ENCODE assay signal across 8 cellular contexts in the genomic region with DNA sequence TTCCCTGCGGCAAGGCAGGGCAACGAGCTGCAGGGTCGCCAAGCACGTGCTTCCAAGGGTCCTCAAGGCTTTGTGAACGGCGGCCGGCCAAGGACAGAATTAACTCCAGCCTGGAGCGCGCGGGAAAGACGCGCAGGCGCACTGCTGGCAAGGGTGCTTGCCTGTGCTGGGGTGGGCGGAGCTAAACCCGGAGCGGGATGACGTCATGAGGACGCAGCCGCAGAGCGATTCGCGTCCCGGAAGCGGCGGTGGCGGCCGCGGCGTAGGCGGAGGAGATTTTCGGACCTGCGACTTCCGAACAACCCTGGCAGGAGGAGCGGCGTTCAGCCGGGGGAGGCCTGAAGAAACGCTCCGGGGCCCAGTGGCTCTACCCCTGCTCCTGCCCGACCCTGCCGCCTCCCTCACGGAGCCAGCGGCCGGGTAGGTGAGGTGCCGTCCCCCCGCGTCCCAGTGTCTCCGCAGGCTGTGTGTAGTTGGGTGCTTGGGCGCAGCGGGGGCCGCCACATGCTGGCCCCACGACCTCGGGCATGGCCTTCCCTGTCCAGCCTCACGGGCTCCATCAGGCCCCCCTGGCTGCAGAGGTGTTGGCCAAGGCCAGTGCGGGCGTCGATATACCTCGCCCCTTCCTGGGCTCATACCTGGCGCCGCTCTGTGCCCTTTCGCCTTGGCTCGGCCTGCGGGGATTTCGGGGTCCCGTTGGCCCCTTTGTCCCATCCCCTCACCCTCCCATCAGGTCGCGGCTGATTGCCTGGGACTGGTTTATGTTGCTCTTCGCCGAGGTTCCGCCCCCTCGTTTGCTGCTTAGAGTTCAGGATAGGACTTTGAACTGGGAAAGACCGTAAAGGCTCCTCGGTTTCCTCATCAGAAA. TPM values are rescaled to one million over a fixed set of nuclear protein-coding genes. Genes with fewer than 3 reads are reported as not detected.
DNase-seq lines count a peak whose midpoint lies in the region; TF ChIP-seq lines count a peak whose summit lies in the region.

A gene with protein sequence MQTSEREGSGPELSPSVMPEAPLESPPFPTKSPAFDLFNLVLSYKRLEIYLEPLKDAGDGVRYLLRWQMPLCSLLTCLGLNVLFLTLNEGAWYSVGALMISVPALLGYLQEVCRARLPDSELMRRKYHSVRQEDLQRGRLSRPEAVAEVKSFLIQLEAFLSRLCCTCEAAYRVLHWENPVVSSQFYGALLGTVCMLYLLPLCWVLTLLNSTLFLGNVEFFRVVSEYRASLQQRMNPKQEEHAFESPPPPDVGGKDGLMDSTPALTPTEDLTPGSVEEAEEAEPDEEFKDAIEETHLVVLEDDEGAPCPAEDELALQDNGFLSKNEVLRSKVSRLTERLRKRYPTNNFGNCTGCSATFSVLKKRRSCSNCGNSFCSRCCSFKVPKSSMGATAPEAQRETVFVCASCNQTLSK (plus strand): TSS at position 227 of the 868 bp plus-strand sequence. CDS start 1,350 bp downstream, outside the sequence.

- H2AFZ ChIP-seq in MM.1S (ENCODE audit: low read length) (peak within 1 kb of the TSS; percentile 95), neural progenitor cell (replicated peaks) (peak within 1 kb of the TSS; percentile 89)

- peak; percentile 92 for DNase-seq in GDM1 (lab: John Stamatoyannopoulos, UW)
- DNase-seq in HCEC 1CT: peak; percentile 91
- peak; percentile 96 for DNase-seq in MM.1S
- DNase-seq in SJSA1 (ENCODE audit: low read depth in 1 of 2, low spot score in 2 of 2): peak; percentile 89 to 98
- peak; percentile 86 to 92 (median 88) for DNase-seq in activated naive CD4-positive, alpha-beta T cell (lab: John Stamatoyannopoulos, UW)
- peak; percentile 93 to 99 for DNase-seq in foreskin fibroblast
- peak; percentile 96 for DNase-seq in neural progenitor cell (ENCODE audit: low spot score)

- H3K27me3 ChIP-seq in MM.1S (replicated peaks; ENCODE audit: insufficient read depth, low read length) (no peaks in the 10 kb centered on the region), SJSA1 (replicated peaks) (no peaks in the 10 kb centered on the region), neural progenitor cell (peaks cover 33% of the 10 kb centered on the region), stomach smooth muscle (ENCODE audit: control insufficient read depth in 1 of 2, insufficient read depth in 2 of 2, low read length in 2 of 2) (no peaks in the 10 kb centered on the region)

- no peaks in the 10 kb centered on the region for H3K36me3 ChIP-seq in MM.1S (replicated peaks; ENCODE audit: insufficient read depth, low read length)
- peaks cover 35% of the 10 kb centered on the region for H3K36me3 ChIP-seq in SJSA1
- no peaks in the 10 kb centered on the region for H3K36me3 ChIP-seq in neural progenitor cell
- H3K36me3 ChIP-seq in stomach smooth muscle (ENCODE audit: control insufficient read depth in 2 of 2, insufficient read depth in 2 of 2, low read length in 2 of 2): peaks cover 4 to 13% of the 10 kb centered on the region in 2 donors

- peak within 1 kb of the TSS; percentile 72 for H3K27ac Mint-ChIP-seq in neural progenitor cell

- TF ChIP-seq CTCF in MM.1S (IDR thresholded peaks at IDR 0.05; ENCODE audit: low read length) (no peak), foreskin fibroblast (IDR thresholded peaks at IDR 0.05; ENCODE audit: low read depth, low read length) (no peak), neural progenitor cell (IDR thresholded peaks at IDR 0.05) (no peak)

- peak within 1 kb of the TSS; percentile 69 for H3K27ac ChIP-seq in MM.1S (ENCODE audit: low read length)
- peak within 1 kb of the TSS; percentile 69 for H3K27ac ChIP-seq in SJSA1
- H3K27ac ChIP-seq in neural progenitor cell: no peak within 1 kb of the TSS
- peak within 1 kb of the TSS; percentile 84 for H3K27ac ChIP-seq in stomach smooth muscle (ENCODE audit: low read length)

- peak within 1 kb of the TSS; percentile 96 for H3K4me3 ChIP-seq in MM.1S (ENCODE audit: low read length)
- H3K4me3 ChIP-seq in SJSA1: peak within 1 kb of the TSS; percentile 90
- peak within 1 kb of the TSS; percentile 76 to 94 for H3K4me3 ChIP-seq in foreskin fibroblast (ENCODE audit: low read depth in 1 of 2, low read length in 2 of 2)
- peak within 1 kb of the TSS; percentile 88 for H3K4me3 ChIP-seq in neural progenitor cell
- peak within 1 kb of the TSS; percentile 61 to 96 for H3K4me3 ChIP-seq in stomach smooth muscle (ENCODE audit: low read length in 2 of 2)

- H3K36me3 Mint-ChIP-seq in neural progenitor cell: peaks cover 3% of the 10 kb centered on the region

- H3K9me3 ChIP-seq in MM.1S (replicated peaks; ENCODE audit: insufficient read depth, low read length) (no peaks in the 10 kb centered on the region), SJSA1 (replicated peaks) (no peaks in the 10 kb centered on the region), neural progenitor cell (ENCODE audit: low read depth) (no peaks in the 10 kb centered on the region), stomach smooth muscle (ENCODE audit: control insufficient read depth in 2 of 2, low read length in 2 of 2) (no peaks in the 10 kb centered on the region)

- H3K9ac ChIP-seq in MM.1S (ENCODE audit: low read length) (peak within 1 kb of the TSS; percentile 91), neural progenitor cell (peak within 1 kb of the TSS; percentile 71), stomach smooth muscle (ENCODE audit: low read length in 2 of 2) (peak within 1 kb of the TSS; percentile 93 to 94)

- H3K9me2 ChIP-seq in MM.1S (replicated peaks; ENCODE audit: insufficient read depth, low read length): no peaks in the 10 kb centered on the region

- peaks cover 2% of the 10 kb centered on the region for H3K9me3 Mint-ChIP-seq in neural progenitor cell

- peaks cover 14% of the 10 kb centered on the region for H3K4me1 ChIP-seq in MM.1S (ENCODE audit: low read length)
- H3K4me1 ChIP-seq in SJSA1 (replicated peaks): peaks cover 17% of the 10 kb centered on the region
- H3K4me1 ChIP-seq in neural progenitor cell: peaks cover 3% of the 10 kb centered on the region
- peaks cover 19% of the 10 kb centered on the region for H3K4me1 ChIP-seq in stomach smooth muscle (ENCODE audit: control insufficient read depth, insufficient read depth, low read length)

- H4K20me1 ChIP-seq in MM.1S (ENCODE audit: insufficient read depth, low read length) (no peaks in the 10 kb centered on the region), neural progenitor cell (ENCODE audit: low read depth) (peaks cover 27% of the 10 kb centered on the region)

- H3K27me3 Mint-ChIP-seq in neural progenitor cell (ENCODE audit: insufficient read depth, low read depth): peaks cover 8% of the 10 kb centered on the region

- H3K4me1 Mint-ChIP-seq in neural progenitor cell: peaks cover 38% of the 10 kb centered on the region

- no peaks in the 10 kb centered on the region for H3F3A ChIP-seq in MM.1S (ENCODE audit: insufficient read depth, low read length)
- no peaks in the 10 kb centered on the region for H3F3A ChIP-seq in neural progenitor cell (ENCODE audit: low read depth)

- H3K4me2 ChIP-seq in MM.1S (ENCODE audit: low read depth, low read length) (peak within 1 kb of the TSS; percentile 90), neural progenitor cell (peak within 1 kb of the TSS; percentile 96)

- H3K79me2 ChIP-seq in MM.1S (ENCODE audit: low read length) (peaks cover 42% of the 10 kb centered on the region), neural progenitor cell (ENCODE audit: low read depth) (peaks cover 28% of the 10 kb centered on the region)

- H3K4me3 Mint-ChIP-seq in neural progenitor cell: peak within 1 kb of the TSS; percentile 95

RNA-seq across cellular contexts. Expression of the gene that starts here (rescaled TPM):
- 20.8 and 20.9 TPM in 2 replicates for total RNA-seq in SJSA1 (2014; rRNA removed; shearing (Covaris generic))
- total RNA-seq in neural progenitor cell (ENCODE audit: low replicate concordance): 13.7 and 28.6 TPM in 2 replicates
